In genomic region chr4:80221161-80221560, GRCh38 we compare ENCODE assay signal across 13 cellular contexts. TPM values are rescaled to one million over a fixed set of nuclear protein-coding genes. Genes with fewer than 3 reads are reported as not detected.
A peak's percentile ranks its signal among the peaks of the same experiment; 100 is the strongest.
DNase-seq lines count a peak whose midpoint lies in the region; ATAC-seq, FAIRE-seq and TF ChIP-seq lines count a peak whose summit lies in the region.
"Had no signal": no experiment of that assay in that cellular context is flagged by ENCODE, and none has a peak within 500 bp of the region (broad histone marks: within the 10 kb centered on the region; RNA-seq: fewer than 3 reads in every experiment).

No MANE protein-coding gene starts in this region.

- intact Hi-C loops in uterus (cut with DNase I; ENCODE audit: low total_unique reads) = no loop called here

- no peak overlapping the region for H3K4me3 ChIP-seq in A549
- no peak overlapping the region for H3K4me3 ChIP-seq in GM12864 (ENCODE audit: low read depth, low read length)
- H3K4me3 ChIP-seq in uterus = no peak overlapping the region
- H3K4me3 ChIP-seq: colonic mucosa had no signal

- TF ChIP-seq EP300 in A549 (IDR thresholded peaks at IDR 0.05) = no peak

- no peak for ATAC-seq in A549
- no peak for ATAC-seq in GM18502 (IDR thresholded peaks at IDR 0.05; ENCODE audit: poor library complexity, unreplicated experiment)
- ATAC-seq: left cardiac atrium had no signal

- POLR2A ChIA-PET in A549 (lab: Yijun Ruan, JAX) = no interaction called here

- H3K9me3 ChIP-seq in A549 (no peaks in the 10 kb centered on the region), uterus (no peaks in the 10 kb centered on the region)
- H3K9me3 ChIP-seq: colonic mucosa had no signal

- TF ChIP-seq CTCF in A549 (IDR thresholded peaks at IDR 0.05) (peak; percentile 46), GM12864 (IDR thresholded peaks at IDR 0.05; ENCODE audit: low read depth, low read length, missing control alignments) (peak; percentile 4), uterus (IDR thresholded peaks at IDR 0.05) (peak in 1 of 4 experiments; percentile 13)

- H3K27ac ChIP-seq in A549 (no peak overlapping the region), uterus (no peak overlapping the region)
- H3K27ac ChIP-seq: colonic mucosa, HL-60 had no signal

- FAIRE-seq in A549 (lab: Jason Lieb, UNC) = no peak

- H3K27me3 ChIP-seq in uterus = peaks cover 0 to 4% of the 10 kb centered on the region in 2 donors

- H3K4me1 ChIP-seq in A549 (no peaks in the 10 kb centered on the region), uterus (no peaks in the 10 kb centered on the region)
- H3K4me1 ChIP-seq: colonic mucosa had no signal

- CTCF ChIA-PET in A549 (lab: Yijun Ruan, JAX) = interaction anchor here (0.5 to 2.5 kb wide), 5 partner anchors 19 to 116 kb away, joined by 4 to 13 read pairs (median 4); partner anchors contain the start of gene FGF5

- TF ChIP-seq POLR2A in A549 (IDR thresholded peaks at IDR 0.05; ENCODE audit: low read length) = no peak
- TF ChIP-seq POLR2A in uterus (IDR thresholded peaks at IDR 0.05) = no peak

- peak; percentile 20 to 51; a peak in 3 of 5 replicates for TF ChIP-seq RAD21 in A549 (conservative IDR thresholded peaks at IDR 0.05 in 1 of 2, IDR thresholded peaks at IDR 0.05 in 1 of 2)

- DNase-seq in A549 (ENCODE audit: low read depth in 1 of 2, low spot score in 1 of 2) (no peak), GM12864 (ENCODE audit: low read depth) (no peak), RKO (ENCODE audit: low spot score) (peak; percentile 82), fibroblast of peridontal ligament (ENCODE audit: extremely low read depth) (peak; percentile 80), uterus (no peak)
- DNase-seq in stimulated activated CD4-positive, alpha-beta T cell treated with anti-CD3 and anti-CD28 coated beads, Interleukin-2, amount 100 ng/mL, for 48 hours = no peak
- no peak for DNase-seq in stimulated activated CD4-positive, alpha-beta T cell treated with anti-CD3 and anti-CD28 coated beads, Interleukin-4, amount 100 ng/mL, for 24 hours
- DNase-seq: activated CD4-positive, alpha-beta memory T cell treated with anti-CD3 and anti-CD28 coated beads, Interleukin-2, amount 10 ng/mL, durations not matched to agents 7 days and 5 days; colonic mucosa; left cardiac atrium; NCI-H526 treated with DMSO at 0.1 percent for 48 hours had no signal

- no peak overlapping the region for H3K4me2 ChIP-seq in A549

- H3K36me3 ChIP-seq in uterus = no peaks in the 10 kb centered on the region
- H3K36me3 ChIP-seq: colonic mucosa had no signal

TF ChIP-seq in A549, 52 proteins besides CTCF, POLR2A, EP300 and RAD21:
- TF ChIP-seq HOXB5 (CRISPR knock-in tag; IDR thresholded peaks at IDR 0.05) (no peak), SMC3 (IDR thresholded peaks at IDR 0.05) (peak; percentile 46; the same call in 2 of the 3 replicates)

RNA-seq across cellular contexts. Expression of gene PRDM8, which starts 23.9 kb away (rescaled TPM):
- polyA plus RNA-seq in A549 (2011; rRNA removed) (0.08 and 0.14 TPM in 2 replicates), A549 (2017; fragmentation: RNase III; extraction: RNeasy Plus Mini Kit Qiagen cat#74134 plus additional on column Dnase treatment) (0.10 to 0.22 TPM (median 0.11 TPM) in 3 replicates)
- polyA plus RNA-seq in A549 (2012; cell fraction: cytosol; rRNA removed) = 0.03 and 0.04 TPM in 2 replicates
- polyA plus RNA-seq in A549 (2012; cell fraction: nucleus; rRNA removed) = 0.06 and 0.28 TPM in 2 replicates
- not detected in 2 replicates for polyA minus RNA-seq in A549 (2011; rRNA and poly(A)+ RNA removed)
- total RNA-seq in uterus = 10 to 100 TPM in 3 of 4 donors, 1 to 10 TPM in 1; 4.5 to 13.1 (median 12.6) TPM

RNA-seq across cellular contexts. Expression of gene FGF5, which starts 45.3 kb away (rescaled TPM):
- polyA plus RNA-seq in A549 (2011; rRNA removed) (0.19 TPM in 1 of 2 replicates, not detected in the other), A549 (2017; fragmentation: RNase III; extraction: RNeasy Plus Mini Kit Qiagen cat#74134 plus additional on column Dnase treatment) (0.21 to 0.28 TPM (median 0.25 TPM) in 3 replicates)
- polyA plus RNA-seq in A549 (2012; cell fraction: cytosol; rRNA removed) = under 0.01 and 0.01 TPM in 2 replicates
- not detected in 2 replicates for polyA plus RNA-seq in A549 (2012; cell fraction: nucleus; rRNA removed)
- not detected in 2 replicates for polyA minus RNA-seq in A549 (2011; rRNA and poly(A)+ RNA removed)
- total RNA-seq in uterus = under 1 TPM in 1 of 4 donors, not detected in 3; 0.15 TPM
- total RNA-seq: activated CD4-positive, alpha-beta memory T cell treated with anti-CD3 and anti-CD28 coated beads, Interleukin-2, amount 10 ng/mL, durations not matched to agents 7 days and 5 days; left cardiac atrium had no signal

Comparison
In these comparisons a context has a peak if more than half of its experiments do, and no peak if none do; other contexts are left out.
1. DNase-seq: peak in RKO (single experiment) and fibroblast of peridontal ligament (single experiment); none in A549 (0 of 2), GM12864 (single experiment), uterus (0 of 2), stimulated activated CD4-positive, alpha-beta T cell treated with anti-CD3 and anti-CD28 coated beads, Interleukin-2, amount 100 ng/mL, for 48 hours (0 of 2) and stimulated activated CD4-positive, alpha-beta T cell treated with anti-CD3 and anti-CD28 coated beads, Interleukin-4, amount 100 ng/mL, for 24 hours (single experiment).